Comparison of ENCODE assay signal across 24 cellular contexts in the genomic region with DNA sequence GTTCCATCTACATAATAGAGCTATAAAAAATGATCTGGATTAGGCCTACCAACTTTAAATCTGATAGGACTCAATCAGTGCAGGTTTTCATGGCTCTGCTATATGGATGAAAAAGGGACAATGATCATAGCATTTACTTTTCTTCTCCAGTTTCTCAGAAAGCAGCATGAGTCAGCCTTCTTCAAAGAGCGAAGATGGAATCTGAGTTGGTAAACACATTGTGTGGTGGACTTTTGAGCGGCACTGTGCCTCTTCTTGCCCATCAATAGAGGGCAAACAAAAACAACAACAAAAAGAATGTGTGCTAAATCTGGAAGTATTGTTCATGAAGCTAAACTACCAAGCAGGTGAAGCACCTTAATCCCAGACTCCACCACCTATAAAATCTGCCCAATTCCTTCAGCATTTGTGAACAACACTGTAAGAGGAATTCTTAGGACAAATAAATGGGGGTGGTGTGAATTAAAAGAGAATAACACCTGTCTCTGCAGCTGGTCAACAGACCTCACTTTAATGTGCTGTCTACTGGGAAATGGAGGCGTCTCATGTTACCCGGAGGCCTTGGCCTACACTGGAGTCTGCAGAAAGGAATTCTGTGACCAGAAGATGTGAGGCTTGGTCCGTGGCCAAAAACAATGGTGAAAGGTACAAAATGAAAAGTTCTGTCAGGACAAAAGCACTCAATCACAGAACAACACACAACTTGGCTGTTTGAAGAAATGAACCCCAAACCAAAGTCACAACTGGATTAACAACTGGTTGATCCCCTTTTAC.
DNase-seq lines count a peak whose midpoint lies in the region; ATAC-seq lines count a peak whose summit lies in the region.
"Had no signal": no experiment of that assay in that cellular context is flagged by ENCODE, and none has a peak within 500 bp of the region (broad histone marks: within the 10 kb centered on the region; RNA-seq: fewer than 3 reads in every experiment).

No MANE protein-coding gene starts in this region.

- H3K9ac ChIP-seq in adipocyte (ENCODE audit: low read length) = peak overlapping the region; percentile 60

- DNase-seq in DMS 273 treated with DMSO at 0.1 percent for 48 hours (lab: John Stamatoyannopoulos, UW) = peak; percentile 81
- DNase-seq in LHCN-M2 (ENCODE audit: low read depth) = peak; percentile 98
- peak; percentile 19 for DNase-seq in adipocyte (ENCODE audit: low read depth)
- peak; percentile 97 for DNase-seq in myocyte (ENCODE audit: low read depth)
- no peak for DNase-seq in NCI-H146 (lab: John Stamatoyannopoulos, UW)
- DNase-seq in NCI-H748 (lab: John Stamatoyannopoulos, UW; ENCODE audit: unreplicated experiment) = no peak
- DNase-seq in NCI-H2081 (lab: John Stamatoyannopoulos, UW) = no peak
- DNase-seq: activated CD4-positive, alpha-beta T cell treated with anti-CD3 and anti-CD28 coated beads for 36 hours; activated naive CD4-positive, alpha-beta T cell treated with anti-CD3 and anti-CD28 coated beads, Interleukin-2, amount 10 ng/mL, durations not matched to agents 7 days and 5 days; activated T-cell treated with anti-CD3 and anti-CD28 coated beads, Interleukin-2, amount 50 U/mL, for 72 hours; CD4-positive, alpha-beta T cell; DND-41; foreskin melanocyte; H9; islet precursor cell; KBM-7; NCI-H1694; psoas muscle; Right ventricle myocardium superior; stimulated activated CD4-positive, alpha-beta T cell treated with anti-CD3 and anti-CD28 coated beads, Interleukin-2, amount 100 ng/mL, for 48 hours; stimulated activated naive CD4-positive, alpha-beta T cell had no signal

- no peak for ATAC-seq in GM21576 (IDR thresholded peaks at IDR 0.05; ENCODE audit: unreplicated experiment)
- ATAC-seq: activated CD4-positive, alpha-beta T cell treated with anti-CD3 and anti-CD28 coated beads for 36 hours; activated T-cell treated with anti-CD3 and anti-CD28 coated beads, Interleukin-2, amount 50 U/mL, for 72 hours; psoas muscle had no signal

- no peaks in the 10 kb centered on the region for H3K36me3 ChIP-seq in adipocyte (ENCODE audit: control insufficient read depth, insufficient read depth, low read length, severe bottlenecking)
- H3K36me3 ChIP-seq: neutrophil had no signal

- H3K9me3 ChIP-seq in adipocyte (ENCODE audit: control insufficient read depth, low read length) = no peaks in the 10 kb centered on the region
- H3K9me3 ChIP-seq: neutrophil, psoas muscle had no signal

- H3K27me3 ChIP-seq in adipocyte (replicated peaks; ENCODE audit: control insufficient read depth, insufficient read depth, low read length) = no peaks in the 10 kb centered on the region
- H3K27me3 ChIP-seq: neutrophil had no signal

- H3K4me1 ChIP-seq in adipocyte (ENCODE audit: control insufficient read depth, insufficient read depth, low read length) = peaks cover 24% of the 10 kb centered on the region

- H3K4me3 ChIP-seq in adipocyte (ENCODE audit: low read length) = no peak overlapping the region
- H3K4me3 ChIP-seq: psoas muscle, smooth muscle cell had no signal

Comparison
In these comparisons a context has a peak if more than half of its experiments do, and no peak if none do; other contexts are left out.
1. DNase-seq: peak in DMS 273 treated with DMSO at 0.1 percent for 48 hours (single experiment), LHCN-M2 (single experiment), adipocyte (single experiment) and myocyte (single experiment); none in NCI-H146 (single experiment), NCI-H748 (single experiment) and NCI-H2081 (0 of 2).